Comparison of ENCODE assay signal across 9 cellular contexts in the genomic region with DNA sequence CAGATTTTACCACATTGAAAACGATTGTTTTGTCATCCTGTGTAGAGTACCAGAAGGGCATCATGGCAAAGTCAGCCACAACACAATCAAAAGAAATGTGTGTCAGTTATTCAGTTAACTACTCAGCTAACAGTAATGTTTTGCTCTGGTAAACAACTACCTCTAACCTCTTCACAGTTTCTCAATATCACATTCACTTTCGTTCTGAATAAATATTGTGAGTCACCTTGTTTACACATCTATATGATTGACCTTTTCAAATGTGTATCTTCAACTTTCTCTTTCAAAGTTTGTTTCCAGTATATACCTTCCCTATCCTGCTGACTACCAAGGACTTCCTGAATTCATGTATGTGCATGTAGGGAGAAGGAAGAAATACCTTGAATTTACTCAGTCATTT.
A peak's percentile ranks its signal among the peaks of the same experiment; 100 is the strongest.
DNase-seq lines count a peak whose midpoint lies in the region; ATAC-seq and TF ChIP-seq lines count a peak whose summit lies in the region.
"Had no signal": no experiment of that assay in that cellular context is flagged by ENCODE, and none has a peak within 500 bp of the region (broad histone marks: within the 10 kb centered on the region; RNA-seq: fewer than 3 reads in every experiment).

No MANE protein-coding gene starts in this region.

- ATAC-seq in GM18867 (IDR thresholded peaks at IDR 0.05; ENCODE audit: unreplicated experiment), result peak; percentile 100
- peak; percentile 98 for ATAC-seq in GM21390 (IDR thresholded peaks at IDR 0.05; ENCODE audit: unreplicated experiment)
- ATAC-seq in HG03064 (IDR thresholded peaks at IDR 0.05; ENCODE audit: low read depth, unreplicated experiment), result peak; percentile 98
- ATAC-seq in RWPE2 (ENCODE audit: low read depth), result peak; percentile 45; the same call in 1 of the 3 replicates
- ATAC-seq: heart right ventricle had no signal

- H3K79me2 ChIP-seq in osteoblast (ENCODE audit: insufficient read depth, low read length), result no peaks in the 10 kb centered on the region

- H3K4me1 ChIP-seq in RWPE2 (ENCODE audit: insufficient read depth, poor library complexity, severe bottlenecking) (no peaks in the 10 kb centered on the region), right atrium auricular region (no peaks in the 10 kb centered on the region), osteoblast (ENCODE audit: insufficient read depth, low read length) (no peaks in the 10 kb centered on the region)
- H3K4me1 ChIP-seq: heart right ventricle had no signal

- no peak overlapping the region for H3K4me2 ChIP-seq in osteoblast (ENCODE audit: insufficient read depth, low read length)

- H4K20me1 ChIP-seq in osteoblast (ENCODE audit: insufficient read depth, low read length), result no peaks in the 10 kb centered on the region

- no peak for DNase-seq in RWPE2 (ENCODE audit: low spot score)
- DNase-seq in right atrium auricular region (ENCODE audit: low spot score), result no peak
- DNase-seq in T1000 (lab: John Stamatoyannopoulos, UW), result no peak
- no peak for DNase-seq in osteoblast (ENCODE audit: insufficient read length, low spot score, missing footprints)
- DNase-seq: heart right ventricle, NCI-H226 had no signal

- H3K9me3 ChIP-seq in RWPE2 (ENCODE audit: severe bottlenecking) (no peaks in the 10 kb centered on the region), right atrium auricular region (no peaks in the 10 kb centered on the region), osteoblast (ENCODE audit: low read depth, low read length) (peaks cover under 1% of the 10 kb centered on the region)

- H3K36me3 ChIP-seq in RWPE2 (ENCODE audit: low read depth) (no peaks in the 10 kb centered on the region), right atrium auricular region (no peaks in the 10 kb centered on the region), osteoblast (ENCODE audit: insufficient read depth, low read length) (no peaks in the 10 kb centered on the region)
- H3K36me3 ChIP-seq: heart right ventricle had no signal

- no peak overlapping the region for H3K4me3 ChIP-seq in RWPE2 (ENCODE audit: severe bottlenecking)
- no peak overlapping the region for H3K4me3 ChIP-seq in right atrium auricular region
- no peak overlapping the region for H3K4me3 ChIP-seq in osteoblast (ENCODE audit: insufficient read depth, low read length)
- H3K4me3 ChIP-seq: heart right ventricle had no signal

- H3K27me3 ChIP-seq in RWPE2 (ENCODE audit: insufficient read depth, poor library complexity, severe bottlenecking) (no peaks in the 10 kb centered on the region), right atrium auricular region (no peaks in the 10 kb centered on the region), osteoblast (ENCODE audit: insufficient read depth, low read length) (no peaks in the 10 kb centered on the region)
- H3K27me3 ChIP-seq: heart right ventricle had no signal

- H3K27ac ChIP-seq in RWPE2 (ENCODE audit: poor library complexity, severe bottlenecking), result no peak overlapping the region
- H3K27ac ChIP-seq in right atrium auricular region, result no peak overlapping the region
- no peak overlapping the region for H3K27ac ChIP-seq in osteoblast (ENCODE audit: low read depth, low read length)
- H3K27ac ChIP-seq: heart right ventricle had no signal

- TF ChIP-seq CTCF in RWPE2 (IDR thresholded peaks at IDR 0.05; ENCODE audit: poor library complexity, severe bottlenecking) (no peak), right atrium auricular region (IDR thresholded peaks at IDR 0.05) (no peak), osteoblast (IDR thresholded peaks at IDR 0.05; ENCODE audit: extremely low read depth, low read depth, low read length) (no peak)

- H2AFZ ChIP-seq in osteoblast (ENCODE audit: low read length), result no peak overlapping the region

Comparison
In these comparisons a context has a peak if more than half of its experiments do, and no peak if none do; other contexts are left out.
1. ATAC-seq: peak in every context shown above with its lines; median percentile 100 in GM18867; 98 in GM21390; 98 in HG03064; 45 in RWPE2.